17 cellular contexts compared by ENCODE assay signal in genomic region chr6:31967926-31968320, GRCh38. TPM values are rescaled to one million over a fixed set of nuclear protein-coding genes. Genes with fewer than 3 reads are reported as not detected.
DNase-seq lines count a peak whose midpoint lies in the region; ATAC-seq and TF ChIP-seq lines count a peak whose summit lies in the region.
"Had no signal": no experiment of that assay in that cellular context is flagged by ENCODE, and none has a peak within 500 bp of the region (broad histone marks: within the 10 kb centered on the region; RNA-seq: fewer than 3 reads in every experiment).

No MANE protein-coding gene starts in this region.

- H3K27ac Mint-ChIP-seq in activated T-helper 17 cell treated with anti-CD3 and anti-CD28 coated beads, Interleukin-2, amount 50 U/mL, for 72 hours: peak overlapping the region; percentile 28
- no peak overlapping the region for H3K27ac Mint-ChIP-seq in nephron
- H3K27ac Mint-ChIP-seq: B cell had no signal

- ATAC-seq in Right ventricle myocardium superior (ENCODE audit: poor library complexity): no peak
- no peak for ATAC-seq in activated T-helper 17 cell treated with anti-CD3 and anti-CD28 coated beads, Interleukin-2, amount 50 U/mL, for 72 hours (replicated peaks)
- ATAC-seq: CD8-positive, alpha-beta T cell; K562 had no signal

- H3K4me3 Mint-ChIP-seq in activated T-helper 17 cell treated with anti-CD3 and anti-CD28 coated beads, Interleukin-2, amount 50 U/mL, for 72 hours: no peak overlapping the region
- peak overlapping the region in 2 of 3 experiments; percentile 19 to 29 for H3K4me3 Mint-ChIP-seq in nephron
- H3K4me3 Mint-ChIP-seq: B cell; CD8-positive, alpha-beta T cell had no signal

- no peaks in the 10 kb centered on the region for H3K27me3 ChIP-seq in left ventricle myocardium inferior (ENCODE audit: low read depth)

- intact Hi-C loops in Right ventricle myocardium superior (cut with DNase I) (no loop called here), left ventricle myocardium inferior (cut with micrococcal nuclease) (no loop called here)

- peaks cover 89% of the 10 kb centered on the region for H3K36me3 Mint-ChIP-seq in activated T-helper 17 cell treated with anti-CD3 and anti-CD28 coated beads, Interleukin-2, amount 50 U/mL, for 72 hours (ENCODE audit: low read depth)
- H3K36me3 Mint-ChIP-seq in nephron (ENCODE audit: low read depth): peaks cover 34% of the 10 kb centered on the region

- no peaks in the 10 kb centered on the region for H3K9me3 ChIP-seq in left ventricle myocardium inferior (replicated peaks)

- H3K4me1 ChIP-seq in left ventricle myocardium inferior: peaks cover 28% of the 10 kb centered on the region

- peaks cover 13% of the 10 kb centered on the region for H3K4me1 Mint-ChIP-seq in activated T-helper 17 cell treated with anti-CD3 and anti-CD28 coated beads, Interleukin-2, amount 50 U/mL, for 72 hours
- H3K4me1 Mint-ChIP-seq in nephron: peaks cover 20% of the 10 kb centered on the region

- H3K4me3 ChIP-seq in left ventricle myocardium inferior: no peak overlapping the region
- H3K4me3 ChIP-seq: K562 had no signal

- TF ChIP-seq CTCF in left ventricle myocardium inferior (IDR thresholded peaks at IDR 0.05; ENCODE audit: borderline replicate concordance): no peak
- TF ChIP-seq CTCF in nephron (IDR thresholded peaks at IDR 0.05; ENCODE audit: unreplicated experiment in 3 of 3): no peak

- no peaks in the 10 kb centered on the region for H3K27me3 Mint-ChIP-seq in activated T-helper 17 cell treated with anti-CD3 and anti-CD28 coated beads, Interleukin-2, amount 50 U/mL, for 72 hours
- no peaks in the 10 kb centered on the region for H3K27me3 Mint-ChIP-seq in nephron (ENCODE audit: low read depth)
- H3K27me3 Mint-ChIP-seq: B cell had no signal

- H3K27ac ChIP-seq in left ventricle myocardium inferior (replicated peaks): no peak overlapping the region
- H3K27ac ChIP-seq: HL-60 had no signal

- H3K36me3 ChIP-seq in left ventricle myocardium inferior: peaks cover 75% of the 10 kb centered on the region

- DNase-seq in Right ventricle myocardium superior (peak; percentile 8), left ventricle myocardium inferior (no peak), NCI-H2029 treated with DMSO at 0.1 percent for 48 hours (lab: John Stamatoyannopoulos, UW) (no peak), UCSD-AML1 (lab: John Stamatoyannopoulos, UW; ENCODE audit: unreplicated experiment) (no peak)
- no peak for DNase-seq in central memory CD4-positive, alpha-beta T cell
- DNase-seq: CD8-positive, alpha-beta T cell; DMS 273 treated with DMSO at 0.1 percent for 48 hours; NCI-H1436 treated with DMSO at 0.1 percent for 48 hours; NCI-H2227 treated with DMSO at 0.1 percent for 48 hours; NCI-H526 treated with DMSO at 0.1 percent for 48 hours; RPMI8226 had no signal

- no peaks in the 10 kb centered on the region for H3K9me3 Mint-ChIP-seq in activated T-helper 17 cell treated with anti-CD3 and anti-CD28 coated beads, Interleukin-2, amount 50 U/mL, for 72 hours
- H3K9me3 Mint-ChIP-seq in nephron: no peaks in the 10 kb centered on the region
- H3K9me3 Mint-ChIP-seq: CD8-positive, alpha-beta T cell had no signal

RNA-seq across cellular contexts. Expression of gene DXO, which starts 4.0 kb away (rescaled TPM):
- total RNA-seq in Right ventricle myocardium superior: 7.5 TPM
- 11.2 TPM for total RNA-seq in left ventricle myocardium inferior
- 10 to 100 TPM; 14.9 to 16.9 TPM for total RNA-seq in activated T-helper 17 cell treated with anti-CD3 and anti-CD28 coated beads, Interleukin-2, amount 50 U/mL, for 72 hours

RNA-seq across cellular contexts. Expression of gene SKIC2, which starts 8.9 kb away (rescaled TPM):
- 33.6 TPM for total RNA-seq in Right ventricle myocardium superior
- total RNA-seq in left ventricle myocardium inferior: 32.9 TPM
- total RNA-seq in activated T-helper 17 cell treated with anti-CD3 and anti-CD28 coated beads, Interleukin-2, amount 50 U/mL, for 72 hours: 10 to 100 TPM; 86.5 to 92.9 TPM

RNA-seq across cellular contexts. Expression of gene NELFE, which starts 9.2 kb away (rescaled TPM):
- total RNA-seq in Right ventricle myocardium superior: 39.6 TPM
- total RNA-seq in left ventricle myocardium inferior: 39.3 TPM
- 10 to 100 TPM; 50.3 to 63.6 TPM for total RNA-seq in activated T-helper 17 cell treated with anti-CD3 and anti-CD28 coated beads, Interleukin-2, amount 50 U/mL, for 72 hours

RNA-seq across cellular contexts. Expression of gene C4A, which starts 13.9 kb away (rescaled TPM):
- total RNA-seq in Right ventricle myocardium superior (61.5 TPM), left ventricle myocardium inferior (76.2 TPM)
- 1 to 10 TPM; 6.5 to 6.9 TPM for total RNA-seq in activated T-helper 17 cell treated with anti-CD3 and anti-CD28 coated beads, Interleukin-2, amount 50 U/mL, for 72 hours

RNA-seq across cellular contexts. Expression of gene CFB, which starts 22.0 kb away (rescaled TPM):
- total RNA-seq in Right ventricle myocardium superior: 5.5 TPM
- total RNA-seq in left ventricle myocardium inferior: 3.7 TPM
- total RNA-seq in activated T-helper 17 cell treated with anti-CD3 and anti-CD28 coated beads, Interleukin-2, amount 50 U/mL, for 72 hours: 1 to 10 TPM in 1 of 2 donors, not detected in 1; 1.5 TPM
- total RNA-seq: B cell, H1 had no signal
